In the genomic region with DNA sequence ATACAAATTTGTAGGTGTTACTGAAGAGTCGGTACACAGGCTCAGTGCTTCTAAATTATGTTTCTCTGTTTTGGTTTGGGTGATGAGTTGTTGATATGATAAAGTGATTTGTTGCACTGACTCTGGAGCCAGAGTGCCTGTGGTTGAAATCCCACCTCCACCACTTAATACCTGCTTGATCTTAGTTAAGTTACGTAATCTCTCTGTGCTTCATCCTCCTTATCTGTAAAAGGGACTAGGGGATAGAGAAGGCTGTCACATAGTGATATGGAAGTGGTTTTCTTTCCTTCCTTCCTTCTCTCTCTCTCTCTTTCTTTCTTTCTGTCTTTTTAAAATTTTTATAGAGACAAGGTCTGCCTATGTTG, we compare ENCODE assay signal across 8 cellular contexts. TPM values are rescaled to one million over a fixed set of nuclear protein-coding genes. Genes with fewer than 3 reads are reported as not detected.
DNase-seq lines count a peak whose midpoint lies in the region; ATAC-seq and TF ChIP-seq lines count a peak whose summit lies in the region.

No MANE protein-coding gene starts in this region.

- no TSS peak for BruUV-seq in mammary epithelial cell (replicated peaks; lab: Mats Ljungman, UMichigan)

- CTCF ChIA-PET in mammary epithelial cell (lab: Charles Lee; ENCODE audit: low non-redundant PET) = no interaction called here

- ATAC-seq in naive thymus-derived CD8-positive, alpha-beta T cell = no peak
- ATAC-seq in HG02623 (IDR thresholded peaks at IDR 0.05; ENCODE audit: unreplicated experiment) = no peak

- H3K9me3 Mint-ChIP-seq in naive thymus-derived CD8-positive, alpha-beta T cell = no peaks in the 10 kb centered on the region

- dilution Hi-C loops in mammary epithelial cell (cut with HindIII; ENCODE audit: low sequenced_read_pairs) = no loop called here

- intact Hi-C loops in mammary epithelial cell (cut with micrococcal nuclease) = no loop called here

- H3K4me2 ChIP-seq in mammary epithelial cell (ENCODE audit: insufficient read depth, low read depth, low read length) = peak overlapping the region; percentile 84

- H3K36me3 ChIP-seq in ACC112 (ENCODE audit: insufficient read depth, low read length) = no peaks in the 10 kb centered on the region
- H3K36me3 ChIP-seq in HUES64 (ENCODE audit: insufficient read depth, low read length) = peaks cover 11% of the 10 kb centered on the region; the same call in 1 of the 2 replicates
- H3K36me3 ChIP-seq in mammary epithelial cell (ENCODE audit: insufficient read depth, low read length) = no peaks in the 10 kb centered on the region

- H3K4me1 ChIP-seq in ACC112 (ENCODE audit: control insufficient read depth, insufficient read depth, low read length, unreplicated experiment) (peaks cover 13% of the 10 kb centered on the region), HUES64 (ENCODE audit: insufficient read depth, low read length) (no peaks in the 10 kb centered on the region), mammary epithelial cell (ENCODE audit: insufficient read depth, low read length) (peaks cover 19% of the 10 kb centered on the region)

- H3K9ac ChIP-seq in HUES64 (ENCODE audit: low read depth, low read length) (no peak overlapping the region), mammary epithelial cell (ENCODE audit: insufficient read depth, low read length) (no peak overlapping the region)

- peak overlapping the region; percentile 88 to 98 (median 96) for H3K27ac Mint-ChIP-seq in naive thymus-derived CD8-positive, alpha-beta T cell

- peaks cover 0 to 6% (median 0%) of the 10 kb centered on the region in 3 donors for H3K36me3 Mint-ChIP-seq in naive thymus-derived CD8-positive, alpha-beta T cell

- H3K4me3 ChIP-seq in ACC112 (ENCODE audit: low read depth, low read length) (peak overlapping the region; percentile 94), HUES64 (ENCODE audit: low read length) (peak overlapping the region; percentile 88), mammary epithelial cell (replicated peaks in 1 of 3; ENCODE audit: insufficient read depth in 1 of 3, low read depth in 2 of 3, low read length in 3 of 3) (no peak overlapping the region)

- POLR2A ChIA-PET in naive thymus-derived CD8-positive, alpha-beta T cell (lab: Charles Lee) = interaction anchor here (1.4 to 3.9 kb wide), 2 partner anchors 9 to 11 kb away, joined by 7 to 25 read pairs; a partner anchor contains a TSS

- H3K79me2 ChIP-seq in ACC112 (ENCODE audit: control insufficient read depth, insufficient read depth, low read length, unreplicated experiment) (peaks cover 33% of the 10 kb centered on the region), mammary epithelial cell (ENCODE audit: insufficient read depth, low read length) (peaks cover 43% of the 10 kb centered on the region)

- H3K4me1 Mint-ChIP-seq in naive thymus-derived CD8-positive, alpha-beta T cell = peaks cover 15 to 41% (median 37%) of the 10 kb centered on the region in 4 donors

- no peak for DNase-seq in mammary epithelial cell
- no peak for DNase-seq in naive thymus-derived CD8-positive, alpha-beta T cell
- DNase-seq in midbrain (lab: John Stamatoyannopoulos, UW) = no peak
- DNase-seq in A172 (ENCODE audit: low spot score) = no peak
- DNase-seq in putamen (ENCODE audit: low spot score) = no peak

- peak overlapping the region; percentile 80 to 90 (median 88) for H3K4me3 Mint-ChIP-seq in naive thymus-derived CD8-positive, alpha-beta T cell

- TF ChIP-seq CTCF in mammary epithelial cell (conservative IDR thresholded peaks at IDR 0.05 in 1 of 2, IDR thresholded peaks at IDR 0.05 in 1 of 2; ENCODE audit: extremely low read depth in 1 of 2, insufficient read depth in 1 of 2, low read depth in 1 of 2, low read length in 2 of 2) = no peak

- no peaks in the 10 kb centered on the region for H3K27me3 Mint-ChIP-seq in naive thymus-derived CD8-positive, alpha-beta T cell

- H3K27me3 ChIP-seq in ACC112 (ENCODE audit: insufficient read depth, low read length) = no peaks in the 10 kb centered on the region
- no peaks in the 10 kb centered on the region; the same call in 1 of the 2 replicates for H3K27me3 ChIP-seq in HUES64 (ENCODE audit: insufficient read depth, low read length)
- H3K27me3 ChIP-seq in mammary epithelial cell (ENCODE audit: insufficient read depth, low read length) = no peaks in the 10 kb centered on the region

- peak overlapping the region; percentile 28; the same call in 1 of the 2 replicates for H3K27ac ChIP-seq in ACC112 (ENCODE audit: low read depth, low read length)
- no peak overlapping the region for H3K27ac ChIP-seq in HUES64 (ENCODE audit: low read depth, low read length)
- H3K27ac ChIP-seq in mammary epithelial cell (ENCODE audit: insufficient read depth, low read depth, low read length) = peak overlapping the region; percentile 47

- H3K9me3 ChIP-seq in HUES64 (ENCODE audit: insufficient read depth, low read depth, low read length) = no peaks in the 10 kb centered on the region
- no peaks in the 10 kb centered on the region for H3K9me3 ChIP-seq in mammary epithelial cell (replicated peaks; ENCODE audit: insufficient read depth, low read length)

- no peaks in the 10 kb centered on the region for H4K20me1 ChIP-seq in mammary epithelial cell (ENCODE audit: insufficient read depth, low read length)

- in situ Hi-C loops in mammary epithelial cell (cut with MboI; ENCODE audit: low sequenced_read_pairs in 2 of 2) = no loop called here

- H2AFZ ChIP-seq in ACC112 (ENCODE audit: low read length, unreplicated experiment) (peak overlapping the region; percentile 68), mammary epithelial cell (ENCODE audit: low read depth, low read length) (peak overlapping the region; percentile 88)

- WGBS in HUES64 = 92% methylated on average over 1 of the region's 2 CpGs
- whole genome bisulfite sequencing in mammary epithelial cell (ENCODE audit: low coverage, missing lambda C conversion rate) = 75% methylated on average over 2 of the region's 2 CpGs

RNA-seq across cellular contexts. Expression of a gene that starts 0.7 kb away (rescaled TPM):
- 7.5 TPM for polyA plus RNA-seq in HUES64 (2013, experiment 1 of 2)
- 9.8 TPM for polyA plus RNA-seq in HUES64 (2013, experiment 2 of 2)
- total RNA-seq in mammary epithelial cell = 10 to 100 TPM; 26.8 to 39.3 TPM
- polyA plus RNA-seq in mammary epithelial cell = 23.3 TPM
- polyA minus RNA-seq in mammary epithelial cell = 41.6 TPM
- total RNA-seq in naive thymus-derived CD8-positive, alpha-beta T cell = 10 to 100 TPM; 21.2 to 22.0 TPM
- 10 to 100 TPM; 14.6 to 22.0 (median 16.8) TPM for polyA plus RNA-seq in naive thymus-derived CD8-positive, alpha-beta T cell
- total RNA-seq in A172 (2014; rRNA removed; shearing (Covaris generic)) = 39.7 and 49.6 TPM in 2 replicates

RNA-seq across cellular contexts. Expression of a gene that starts 8.5 kb away (rescaled TPM):
- polyA plus RNA-seq in HUES64 (2013, experiment 1 of 2) = 12.2 TPM
- polyA plus RNA-seq in HUES64 (2013, experiment 2 of 2) = 11.8 TPM
- 10 to 100 TPM; 13.8 to 23.2 TPM for total RNA-seq in mammary epithelial cell
- 15.0 TPM for polyA plus RNA-seq in mammary epithelial cell
- 19.8 TPM for polyA minus RNA-seq in mammary epithelial cell
- 10 to 100 TPM; 29.9 to 30.2 TPM for total RNA-seq in naive thymus-derived CD8-positive, alpha-beta T cell
- 10 to 100 TPM; 19.9 to 23.1 (median 21.7) TPM for polyA plus RNA-seq in naive thymus-derived CD8-positive, alpha-beta T cell
- total RNA-seq in A172 (2014; rRNA removed; shearing (Covaris generic)) = 6.0 and 17.7 TPM in 2 replicates

RNA-seq across cellular contexts. Expression of a gene that starts 55.7 kb away (rescaled TPM):
- polyA plus RNA-seq in HUES64 (2013, experiment 1 of 2) = 63.6 TPM
- 69.2 TPM for polyA plus RNA-seq in HUES64 (2013, experiment 2 of 2)
- 10 to 100 TPM; 54.3 to 77.1 TPM for total RNA-seq in mammary epithelial cell
- polyA plus RNA-seq in mammary epithelial cell = 83.6 TPM
- 192 TPM for polyA minus RNA-seq in mammary epithelial cell
- 100 to 1,000 TPM; 149 to 156 TPM for total RNA-seq in naive thymus-derived CD8-positive, alpha-beta T cell
- 10 to 100 TPM; 29.2 to 45.1 (median 40.7) TPM for polyA plus RNA-seq in naive thymus-derived CD8-positive, alpha-beta T cell
- total RNA-seq in A172 (2014; rRNA removed; shearing (Covaris generic)) = 27.3 and 29.0 TPM in 2 replicates

Comparison
In these comparisons a context has a peak if more than half of its experiments do, and no peak if none do; other contexts are left out.
1. H3K4me3 ChIP-seq: peak in ACC112 (single experiment) and HUES64 (single experiment); none in mammary epithelial cell (0 of 3).